20 cellular contexts compared by ENCODE assay signal in genomic region chr11:122785156-122785605, GRCh38. TPM values are rescaled to one million over a fixed set of nuclear protein-coding genes. Genes with fewer than 3 reads are reported as not detected.
DNase-seq lines count a peak whose midpoint lies in the region; ATAC-seq, FAIRE-seq and TF ChIP-seq lines count a peak whose summit lies in the region.
"Had no signal": no experiment of that assay in that cellular context is flagged by ENCODE, and none has a peak within 500 bp of the region (broad histone marks: within the 10 kb centered on the region; RNA-seq: fewer than 3 reads in every experiment).

No MANE protein-coding gene starts in this region.

- no peaks in the 10 kb centered on the region for H3K79me2 ChIP-seq in HepG2 (ENCODE audit: insufficient read depth, low read length)

- no peak overlapping the region for H2AFZ ChIP-seq in HepG2 (ENCODE audit: low read length)

- in situ Hi-C loops in HepG2 (cut with HindIII; ENCODE audit: extremely low pct_ligation_motif_present, low pct_unique_long_range_greater_than_20kb) = no loop called here

- H3K4me3 Mint-ChIP-seq in osteocyte (ENCODE audit: unreplicated experiment) = no peak overlapping the region
- H3K4me3 Mint-ChIP-seq: activated CD8-positive, alpha-beta memory T cell treated with anti-CD3 and anti-CD28 coated beads, Interleukin-2, amount 10 ng/mL, durations not matched to agents 7 days and 5 days had no signal

- no peak for TF ChIP-seq POLR2A in HepG2 (IDR thresholded peaks at IDR 0.05; ENCODE audit: insufficient read depth in 1 of 2, low read depth in 2 of 2, low read length in 2 of 2)

- intact Hi-C loops in dorsolateral prefrontal cortex (cut with DNase I) (no loop called here), upper lobe of right lung (cut with DNase I) (no loop called here), HepG2 (cut with micrococcal nuclease; ENCODE audit: unreplicated experiment) (no loop called here)

- H3K9me3 ChIP-seq in RWPE2 (ENCODE audit: severe bottlenecking) (no peaks in the 10 kb centered on the region), upper lobe of right lung (no peaks in the 10 kb centered on the region), HepG2 (ENCODE audit: low read length) (no peaks in the 10 kb centered on the region)
- H3K9me3 ChIP-seq: heart left ventricle had no signal

- TF ChIP-seq CTCF in RWPE2 (IDR thresholded peaks at IDR 0.05; ENCODE audit: poor library complexity, severe bottlenecking) (no peak), dorsolateral prefrontal cortex (IDR thresholded peaks at IDR 0.05 in 54 of 56, conservative IDR thresholded peaks at IDR 0.05 in 2 of 56; ENCODE audit: low read depth in 1 of 56, partially characterized antibody in 56 of 56) (peak in 1 of 56 donors; percentile 2), osteocyte (IDR thresholded peaks at IDR 0.05) (no peak), upper lobe of right lung (IDR thresholded peaks at IDR 0.05) (no peak), HepG2 (CRISPR knock-in tag; IDR thresholded peaks at IDR 0.05) (no peak)

- peak overlapping the region; percentile 83 for H3K27ac Mint-ChIP-seq in osteocyte (ENCODE audit: unreplicated experiment)
- H3K27ac Mint-ChIP-seq: activated CD8-positive, alpha-beta memory T cell treated with anti-CD3 and anti-CD28 coated beads, Interleukin-2, amount 10 ng/mL, durations not matched to agents 7 days and 5 days had no signal

- POLR2A ChIA-PET in HepG2 (lab: Yijun Ruan, JAX) = no interaction called here

- no peak overlapping the region for H3K4me2 ChIP-seq in HepG2 (ENCODE audit: low read depth, low read length)

- CTCF ChIA-PET in HepG2 (lab: Yijun Ruan, JAX; ENCODE audit: low intra/inter-chr PET ratio, low total read pairs) = no interaction called here

- H4K20me1 ChIP-seq in HepG2 (ENCODE audit: insufficient read depth, low read length) = no peaks in the 10 kb centered on the region

- DNase-seq in RWPE2 (ENCODE audit: low spot score) (no peak), dorsolateral prefrontal cortex (peak in 1 of 10 donors; percentile 74), osteocyte (ENCODE audit: extremely low spot score, unreplicated experiment) (no peak), upper lobe of right lung (no peak), NCI-H748 (lab: John Stamatoyannopoulos, UW; ENCODE audit: unreplicated experiment) (no peak), HepG2 (ENCODE audit: low spot score) (no peak)
- no peak for DNase-seq in activated T-cell treated with anti-CD3 and anti-CD28 coated beads, Interleukin-2, amount 50 U/mL, for 1 hour
- DNase-seq: activated CD4-positive, CD25-positive, alpha-beta regulatory T cell; activated CD8-positive, alpha-beta memory T cell treated with anti-CD3 and anti-CD28 coated beads, Interleukin-2, amount 10 ng/mL, durations not matched to agents 7 days and 5 days; activated naive CD4-positive, alpha-beta T cell treated with anti-CD3 and anti-CD28 coated beads, Interleukin-2, amount 50 U/mL, for 16 hours; DMS153; heart left ventricle; Kasumi-1; NCI-H146; SW 1271 had no signal

- H3K4me1 Mint-ChIP-seq in osteocyte (ENCODE audit: unreplicated experiment) = peaks cover 45% of the 10 kb centered on the region

- no peak for TF ChIP-seq RAD21 in HepG2 (CRISPR knock-in tag; IDR thresholded peaks at IDR 0.05)

- peak overlapping the region; percentile 33 for H3K27ac ChIP-seq in RWPE2 (ENCODE audit: poor library complexity, severe bottlenecking)
- H3K27ac ChIP-seq in dorsolateral prefrontal cortex = peak overlapping the region in 31 of 59 donors; percentile 2 to 95 (median 44)
- H3K27ac ChIP-seq in upper lobe of right lung = peak overlapping the region; percentile 68
- H3K27ac ChIP-seq in HepG2 (ENCODE audit: extremely low read length, insufficient read depth, low read length) = no peak overlapping the region
- H3K27ac ChIP-seq: heart left ventricle had no signal

- no peak overlapping the region for H3K9ac ChIP-seq in HepG2 (ENCODE audit: insufficient read depth, low read depth, low read length)

- peaks cover 9% of the 10 kb centered on the region for H3K4me1 ChIP-seq in RWPE2 (ENCODE audit: insufficient read depth, poor library complexity, severe bottlenecking)
- peaks cover 17% of the 10 kb centered on the region for H3K4me1 ChIP-seq in upper lobe of right lung
- no peaks in the 10 kb centered on the region for H3K4me1 ChIP-seq in HepG2 (ENCODE audit: insufficient read depth, low read length)

- no peaks in the 10 kb centered on the region for H3K27me3 Mint-ChIP-seq in osteocyte (ENCODE audit: unreplicated experiment)
- H3K27me3 Mint-ChIP-seq: activated CD8-positive, alpha-beta memory T cell treated with anti-CD3 and anti-CD28 coated beads, Interleukin-2, amount 10 ng/mL, durations not matched to agents 7 days and 5 days had no signal

- no TSS peak for BruUV-seq in HepG2 (replicated peaks; lab: Mats Ljungman, UMichigan)

- FAIRE-seq in HepG2 (lab: Jason Lieb, UNC) = no peak

- H3K36me3 ChIP-seq in RWPE2 (ENCODE audit: low read depth) (peaks cover 13% of the 10 kb centered on the region), upper lobe of right lung (peaks cover 13% of the 10 kb centered on the region), HepG2 (replicated peaks in 1 of 2; ENCODE audit: control insufficient read depth in 1 of 2, insufficient read depth in 2 of 2, low read length in 2 of 2) (peaks cover 6 to 9% of the 10 kb centered on the region in 2 experiments; a peak in 3 of 5 replicates)

- H3K9me3 Mint-ChIP-seq in osteocyte (ENCODE audit: unreplicated experiment) = no peaks in the 10 kb centered on the region

- 91% methylated on average over 14 of the region's 14 CpGs for WGBS in HepG2 (ENCODE audit: low lambda C conversion rate)

- no peak for TF ChIP-seq EP300 in HepG2 (IDR thresholded peaks at IDR 0.05; ENCODE audit: low read depth in 2 of 2, low read length in 2 of 2)
- TF ChIP-seq EP300 in HepG2 (CRISPR knock-in tag; IDR thresholded peaks at IDR 0.05; ENCODE audit: borderline replicate concordance) = no peak

- H3K27me3 ChIP-seq in RWPE2 (ENCODE audit: insufficient read depth, poor library complexity, severe bottlenecking) (no peaks in the 10 kb centered on the region), dorsolateral prefrontal cortex (no peaks in the 10 kb centered on the region), upper lobe of right lung (no peaks in the 10 kb centered on the region), HepG2 (ENCODE audit: control insufficient read depth in 1 of 2, insufficient read depth in 2 of 2, low read length in 2 of 2) (no peaks in the 10 kb centered on the region)

- H3K4me3 ChIP-seq in RWPE2 (ENCODE audit: severe bottlenecking) (no peak overlapping the region), dorsolateral prefrontal cortex (no peak overlapping the region), upper lobe of right lung (no peak overlapping the region), HepG2 (replicated peaks in 1 of 3; ENCODE audit: insufficient read depth in 1 of 3, low read depth in 2 of 3, low read length in 3 of 3) (no peak overlapping the region)
- H3K4me3 ChIP-seq: heart left ventricle had no signal

- no peak for ATAC-seq in RWPE2 (ENCODE audit: low read depth)
- ATAC-seq in upper lobe of right lung = no peak
- ATAC-seq in HepG2 = no peak
- ATAC-seq: activated CD8-positive, alpha-beta memory T cell treated with anti-CD3 and anti-CD28 coated beads, Interleukin-2, amount 10 ng/mL, durations not matched to agents 7 days and 5 days had no signal

- H3K36me3 Mint-ChIP-seq in osteocyte (ENCODE audit: unreplicated experiment) = peaks cover 9% of the 10 kb centered on the region

TF ChIP-seq in HepG2, 621 proteins besides CTCF, POLR2A, EP300 and RAD21 (continues in another document):
- TF ChIP-seq KDM1A (CRISPR knock-in tag; IDR thresholded peaks at IDR 0.05) (no peak), PLRG1 (conservative IDR thresholded peaks at IDR 0.05) (no peak), REXO4 (CRISPR knock-in tag; IDR thresholded peaks at IDR 0.05; ENCODE audit: borderline replicate concordance) (no peak), ZNF333 (CRISPR knock-in tag; IDR thresholded peaks at IDR 0.05; ENCODE audit: borderline replicate concordance) (no peak), ZNF720 (CRISPR knock-in tag; IDR thresholded peaks at IDR 0.05) (no peak)
- TF ChIP-seq, protein P1, sequence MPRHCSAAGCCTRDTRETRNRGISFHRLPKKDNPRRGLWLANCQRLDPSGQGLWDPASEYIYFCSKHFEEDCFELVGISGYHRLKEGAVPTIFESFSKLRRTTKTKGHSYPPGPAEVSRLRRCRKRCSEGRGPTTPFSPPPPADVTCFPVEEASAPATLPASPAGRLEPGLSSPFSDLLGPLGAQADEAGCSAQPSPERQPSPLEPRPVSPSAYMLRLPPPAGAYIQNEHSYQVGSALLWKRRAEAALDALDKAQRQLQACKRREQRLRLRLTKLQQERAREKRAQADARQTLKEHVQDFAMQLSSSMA (CRISPR knock-in tag; IDR thresholded peaks at IDR 0.05) = no peak

RNA-seq across cellular contexts. Expression of gene CRTAM, which starts 53.1 kb away (rescaled TPM):
- 1 to 10 TPM in 6 of 120 experiments, under 1 TPM in 75, not detected in 39; 0.18 to 1.5 (median 0.47) TPM for total RNA-seq in dorsolateral prefrontal cortex
- not detected in 2 replicates for total RNA-seq in osteocyte
- total RNA-seq in upper lobe of right lung = 8.5 TPM
- not detected in 2 replicates for total RNA-seq in HepG2 (2016; rRNA removed; fragmentation: Illumina TruSeq; extraction: Trizol)
- not detected in 2 replicates for total RNA-seq in HepG2 (2016; cell fraction: cytosol; rRNA removed; fragmentation: Illumina TruSeq; extraction: Trizol; ENCODE audit: low read depth)
- not detected in 2 replicates for total RNA-seq in HepG2 (2016; cell fraction: insoluble cytoplasmic fraction; rRNA removed; fragmentation: Illumina TruSeq; extraction: Trizol)
- not detected in 2 replicates for total RNA-seq in HepG2 (2016; cell fraction: membrane; rRNA removed; fragmentation: Illumina TruSeq; extraction: Trizol)
- total RNA-seq in HepG2 (2016; cell fraction: nucleus; rRNA removed; fragmentation: Illumina TruSeq; extraction: Trizol) = not detected in 2 replicates
- not detected in 2 replicates for polyA plus RNA-seq in HepG2 (2011; rRNA removed)
- polyA plus RNA-seq in HepG2 (2011; cell fraction: cytosol; rRNA removed) = not detected in 2 replicates
- not detected in 2 replicates for polyA plus RNA-seq in HepG2 (2011; cell fraction: nucleus; rRNA removed)
- not detected in 2 replicates for polyA plus RNA-seq in HepG2 (2012)
- not detected in 2 replicates for polyA plus RNA-seq in HepG2 (2016; cell fraction: cytosol; fragmentation: Illumina TruSeq; extraction: Trizol; ENCODE audit: low read depth)
- polyA plus RNA-seq in HepG2 (2016; cell fraction: insoluble cytoplasmic fraction; fragmentation: Illumina TruSeq; extraction: Trizol; ENCODE audit: low read depth) = not detected in 2 replicates
- polyA plus RNA-seq in HepG2 (2016; cell fraction: membrane; fragmentation: Illumina TruSeq; extraction: Trizol; ENCODE audit: low read depth) = not detected in 2 replicates
- not detected in 2 replicates for polyA plus RNA-seq in HepG2 (2016; cell fraction: nucleus; fragmentation: Illumina TruSeq; extraction: Trizol; ENCODE audit: insufficient read depth, low read depth)
- polyA minus RNA-seq in HepG2 (2011; rRNA and poly(A)+ RNA removed; ENCODE audit: low replicate concordance) = not detected in 2 replicates
- not detected in 2 replicates for polyA minus RNA-seq in HepG2 (2011; cell fraction: cytosol; rRNA and poly(A)+ RNA removed)
- polyA minus RNA-seq in HepG2 (2011; cell fraction: nucleus; rRNA and poly(A)+ RNA removed) = not detected in 2 replicates
- total RNA-seq: kidney epithelial cell, NCI-H460, PC-3, pulmonary artery endothelial cell had no signal
- polyA plus RNA-seq: BJ had no signal
